1 cellular context compared by ENCODE assay signal in genomic region chr10:68606918-68607317, GRCh38.
TF ChIP-seq lines count a peak whose summit lies in the region.

No MANE protein-coding gene starts in this region.

TF ChIP-seq in GM23338, 12 proteins besides CTCF, POLR2A, EP300 and RAD21 (continued from another document):
- TF ChIP-seq ZNF462 (CRISPR knock-in tag; IDR thresholded peaks at IDR 0.05) (no peak), ZNF331 (CRISPR knock-in tag; IDR thresholded peaks at IDR 0.05; ENCODE audit: low read depth) (no peak), NANOG (IDR thresholded peaks at IDR 0.05; ENCODE audit: borderline replicate concordance) (no peak), CREB1 (CRISPR knock-in tag; IDR thresholded peaks at IDR 0.05; ENCODE audit: low read depth) (no peak), JUNB (IDR thresholded peaks at IDR 0.05; ENCODE audit: unreplicated experiment) (no peak), ETS1 (IDR thresholded peaks at IDR 0.05) (no peak), EZH2 (IDR thresholded peaks at IDR 0.05; ENCODE audit: low read depth, unreplicated experiment) (no peak), ZNF114 (CRISPR knock-in tag; IDR thresholded peaks at IDR 0.05) (no peak), STAT1 (IDR thresholded peaks at IDR 0.05; ENCODE audit: unreplicated experiment) (no peak)
